30 cellular contexts compared by ENCODE assay signal in genomic region chr12:132124766-132125425, GRCh38. TPM values are rescaled to one million over a fixed set of nuclear protein-coding genes. Genes with fewer than 3 reads are reported as not detected.
DNase-seq lines count a peak whose midpoint lies in the region; ATAC-seq, FAIRE-seq and TF ChIP-seq lines count a peak whose summit lies in the region.
"Had no signal": no experiment of that assay in that cellular context is flagged by ENCODE, and none has a peak within 500 bp of the region (broad histone marks: within the 10 kb centered on the region; RNA-seq: fewer than 3 reads in every experiment).

No MANE protein-coding gene starts in this region.

- no peaks in the 10 kb centered on the region for H3K27me3 Mint-ChIP-seq in activated naive CD4-positive, alpha-beta T cell treated with anti-CD3 and anti-CD28 coated beads, Interleukin-2, amount 10 ng/mL, durations not matched to agents 7 days and 5 days
- H3K27me3 Mint-ChIP-seq in activated naive CD4-positive, alpha-beta T cell treated with anti-CD3 and anti-CD28 coated beads for 36 hours (ENCODE audit: low read depth): no peaks in the 10 kb centered on the region
- H3K27me3 Mint-ChIP-seq in endothelial cell (ENCODE audit: unreplicated experiment) (peaks cover 2% of the 10 kb centered on the region), natural killer cell (ENCODE audit: low read depth in 2 of 2) (no peaks in the 10 kb centered on the region)
- H3K27me3 Mint-ChIP-seq: memory B cell; stimulated activated memory B cell treated with anti-CD40 and anti-IgM and Interleukin-4, amounts not matched to agents 10 μg/mL and 1 μg/mL and 100 μg/mL, for 72 hours had no signal

- WGBS in small intestine, 3 donors: 84 to 97% (median 87%) methylated on average over 19 of the region's 19 CpGs
- WGBS in prostate gland: 98% methylated on average over 19 of the region's 19 CpGs

- H3K4me3 Mint-ChIP-seq in activated naive CD4-positive, alpha-beta T cell treated with anti-CD3 and anti-CD28 coated beads, Interleukin-2, amount 10 ng/mL, durations not matched to agents 7 days and 5 days: no peak overlapping the region
- H3K4me3 Mint-ChIP-seq in activated naive CD4-positive, alpha-beta T cell treated with anti-CD3 and anti-CD28 coated beads for 36 hours: no peak overlapping the region
- H3K4me3 Mint-ChIP-seq in endothelial cell (ENCODE audit: unreplicated experiment): peak overlapping the region; percentile 21
- H3K4me3 Mint-ChIP-seq in natural killer cell: peak overlapping the region; percentile 31
- H3K4me3 Mint-ChIP-seq: activated T-helper 1 cell treated with anti-CD3 and anti-CD28 coated beads, Interleukin-12 subunit alpha, Interleukin-12 subunit beta, Interleukin-2, Interleukin-4 antibody, amounts not matched to agents 30 ng/mL and 10 ng/mL and 1 ng/mL, durations not matched to agents 14 hours and 24 hours and 36 hours; CD14-positive monocyte; memory B cell; stimulated activated memory B cell treated with anti-CD40 and anti-IgM and Interleukin-4, amounts not matched to agents 10 μg/mL and 1 μg/mL and 100 μg/mL, for 72 hours had no signal

- H3K36me3 ChIP-seq in small intestine (ENCODE audit: control insufficient read depth in 2 of 2, insufficient read depth in 2 of 2, low read length in 2 of 2) (peaks cover 5 to 6% of the 10 kb centered on the region in 2 donors), prostate gland (no peaks in the 10 kb centered on the region)

- H3K27me3 ChIP-seq in small intestine (ENCODE audit: control insufficient read depth in 2 of 2, insufficient read depth in 2 of 2, low read length in 2 of 2) (no peaks in the 10 kb centered on the region), prostate gland (replicated peaks; ENCODE audit: insufficient read depth) (no peaks in the 10 kb centered on the region)
- H3K27me3 ChIP-seq: cardiac muscle cell, upper lobe of left lung had no signal

- no peaks in the 10 kb centered on the region for H3K9me3 ChIP-seq in small intestine (ENCODE audit: control insufficient read depth, low read depth)
- H3K9me3 ChIP-seq in prostate gland: no peaks in the 10 kb centered on the region
- H3K9me3 ChIP-seq: upper lobe of left lung had no signal

- peaks cover 10% of the 10 kb centered on the region for H3K9me3 Mint-ChIP-seq in activated naive CD4-positive, alpha-beta T cell treated with anti-CD3 and anti-CD28 coated beads, Interleukin-2, amount 10 ng/mL, durations not matched to agents 7 days and 5 days
- peaks cover 15% of the 10 kb centered on the region for H3K9me3 Mint-ChIP-seq in activated naive CD4-positive, alpha-beta T cell treated with anti-CD3 and anti-CD28 coated beads for 36 hours
- peaks cover 5% of the 10 kb centered on the region for H3K9me3 Mint-ChIP-seq in endothelial cell (ENCODE audit: unreplicated experiment)
- no peaks in the 10 kb centered on the region for H3K9me3 Mint-ChIP-seq in natural killer cell

- intact Hi-C loops in activated naive CD4-positive, alpha-beta T cell treated with anti-CD3 and anti-CD28 coated beads for 36 hours (cut with micrococcal nuclease): no loop called here
- intact Hi-C loops in natural killer cell (cut with micrococcal nuclease): no loop called here
- intact Hi-C loops in prostate gland (cut with DNase I): no loop called here

- H3K4me1 ChIP-seq in small intestine (ENCODE audit: control insufficient read depth in 2 of 2, insufficient read depth in 1 of 2, low read depth in 1 of 2, low read length in 1 of 2) (no peaks in the 10 kb centered on the region), prostate gland (replicated peaks) (no peaks in the 10 kb centered on the region)
- H3K4me1 ChIP-seq: upper lobe of left lung had no signal

- no peak for TF ChIP-seq POLR2A in prostate gland (IDR thresholded peaks at IDR 0.05)

- H3K27ac Mint-ChIP-seq in activated naive CD4-positive, alpha-beta T cell treated with anti-CD3 and anti-CD28 coated beads, Interleukin-2, amount 10 ng/mL, durations not matched to agents 7 days and 5 days: peak overlapping the region; percentile 11
- H3K27ac Mint-ChIP-seq in activated naive CD4-positive, alpha-beta T cell treated with anti-CD3 and anti-CD28 coated beads for 36 hours: no peak overlapping the region
- H3K27ac Mint-ChIP-seq in endothelial cell (ENCODE audit: unreplicated experiment) (no peak overlapping the region), natural killer cell (no peak overlapping the region)
- H3K27ac Mint-ChIP-seq: activated T-helper 1 cell treated with anti-CD3 and anti-CD28 coated beads, Interleukin-12 subunit alpha, Interleukin-12 subunit beta, Interleukin-2, Interleukin-4 antibody, amounts not matched to agents 30 ng/mL and 10 ng/mL and 1 ng/mL, durations not matched to agents 14 hours and 24 hours and 36 hours; memory B cell; stimulated activated memory B cell treated with anti-CD40 and anti-IgM and Interleukin-4, amounts not matched to agents 10 μg/mL and 1 μg/mL and 100 μg/mL, for 72 hours had no signal

- CTCF ChIA-PET in activated naive CD4-positive, alpha-beta T cell treated with anti-CD3 and anti-CD28 coated beads, Interleukin-2, amount 10 ng/mL, durations not matched to agents 7 days and 5 days (lab: Charles Lee): no interaction called here
- CTCF ChIA-PET in activated naive CD4-positive, alpha-beta T cell treated with anti-CD3 and anti-CD28 coated beads for 36 hours (lab: Charles Lee): interaction anchor here (0.5 kb wide), 1 partner anchor 752 kb away, joined by 3 read pairs; no protein-coding TSS in a partner anchor

- no peak for DNase-seq in activated naive CD4-positive, alpha-beta T cell treated with anti-CD3 and anti-CD28 coated beads, Interleukin-2, amount 10 ng/mL, durations not matched to agents 7 days and 5 days
- DNase-seq in activated naive CD4-positive, alpha-beta T cell treated with anti-CD3 and anti-CD28 coated beads for 36 hours: no peak
- DNase-seq in endothelial cell (ENCODE audit: low spot score) (no peak), natural killer cell (no peak), NCI-H1105 treated with DMSO at 0.1 percent for 48 hours (lab: John Stamatoyannopoulos, UW) (no peak), hepatic stellate cell (ENCODE audit: low spot score) (no peak), small intestine (no peak), prostate gland (ENCODE audit: low spot score) (no peak)
- DNase-seq: 8988T; activated CD4-positive, alpha-beta T cell treated with anti-CD3 and anti-CD28 coated beads, Interleukin-2, amount 50 U/mL, for 48 hours; activated naive CD4-positive, alpha-beta T cell treated with anti-CD3 and anti-CD28 coated beads, Interleukin-2, amount 50 U/mL, for 16 hours; anterior cingulate cortex; DND-41; effector CD4-positive, alpha-beta T cell; hypothalamus; NCI-H1417 treated with DMSO at 0.1 percent for 48 hours; NCI-H2081; NCI-H524 treated with DMSO at 0.1 percent for 48 hours; OCI-M1; T-helper 1 cell had no signal

- H3K4me3 ChIP-seq in small intestine (ENCODE audit: low read depth in 1 of 2, low read length in 2 of 2): no peak overlapping the region
- H3K4me3 ChIP-seq in prostate gland: no peak overlapping the region
- H3K4me3 ChIP-seq: cardiac muscle cell, SK-N-MC, upper lobe of left lung had no signal

- peaks cover 48% of the 10 kb centered on the region for H3K36me3 Mint-ChIP-seq in activated naive CD4-positive, alpha-beta T cell treated with anti-CD3 and anti-CD28 coated beads, Interleukin-2, amount 10 ng/mL, durations not matched to agents 7 days and 5 days
- peaks cover 46% of the 10 kb centered on the region for H3K36me3 Mint-ChIP-seq in activated naive CD4-positive, alpha-beta T cell treated with anti-CD3 and anti-CD28 coated beads for 36 hours (ENCODE audit: low read depth)
- H3K36me3 Mint-ChIP-seq in endothelial cell (ENCODE audit: low read depth, unreplicated experiment) (peaks cover 58% of the 10 kb centered on the region), natural killer cell (peaks cover 11% of the 10 kb centered on the region)

- no peaks in the 10 kb centered on the region for H3K4me1 Mint-ChIP-seq in activated naive CD4-positive, alpha-beta T cell treated with anti-CD3 and anti-CD28 coated beads, Interleukin-2, amount 10 ng/mL, durations not matched to agents 7 days and 5 days
- H3K4me1 Mint-ChIP-seq in activated naive CD4-positive, alpha-beta T cell treated with anti-CD3 and anti-CD28 coated beads for 36 hours (ENCODE audit: low read depth): no peaks in the 10 kb centered on the region
- no peaks in the 10 kb centered on the region for H3K4me1 Mint-ChIP-seq in endothelial cell (ENCODE audit: unreplicated experiment)
- H3K4me1 Mint-ChIP-seq in natural killer cell: peaks cover 0 to 5% of the 10 kb centered on the region in 2 donors
- H3K4me1 Mint-ChIP-seq: CD14-positive monocyte; memory B cell; stimulated activated memory B cell treated with anti-CD40 and anti-IgM and Interleukin-4, amounts not matched to agents 10 μg/mL and 1 μg/mL and 100 μg/mL, for 72 hours had no signal

- peak in 1 of 3 donors; percentile 84 for ATAC-seq in natural killer cell
- ATAC-seq: stimulated activated memory B cell treated with anti-CD40 and anti-IgM and Interleukin-4, amounts not matched to agents 10 μg/mL and 1 μg/mL and 100 μg/mL, for 72 hours had no signal

- H3K27ac ChIP-seq in small intestine (ENCODE audit: low read depth in 1 of 2, low read length in 1 of 2) (no peak overlapping the region), prostate gland (no peak overlapping the region)
- H3K27ac ChIP-seq: cardiac muscle cell, KMS-11, SK-N-MC, upper lobe of left lung had no signal

- no peak for FAIRE-seq in small intestine (lab: Jason Lieb, UNC)
- FAIRE-seq: colon, H54 had no signal

- TF ChIP-seq CTCF in endothelial cell (IDR thresholded peaks at IDR 0.05; ENCODE audit: unreplicated experiment) (no peak), natural killer cell (IDR thresholded peaks at IDR 0.05) (no peak), prostate gland (IDR thresholded peaks at IDR 0.05) (no peak)

RNA-seq across cellular contexts. Expression of gene DDX51, which starts 19.2 kb away (rescaled TPM):
- total RNA-seq in activated naive CD4-positive, alpha-beta T cell treated with anti-CD3 and anti-CD28 coated beads for 36 hours: 10 to 100 TPM; 18.8 to 20.0 TPM
- 16.1 TPM for total RNA-seq in endothelial cell (ENCODE audit: unreplicated experiment)
- 10 to 100 TPM; 39.5 to 55.9 (median 54.2) TPM for total RNA-seq in natural killer cell
- 10 to 100 TPM in 1 of 3 donors, 1 to 10 TPM in 2; 5.1 to 17.3 (median 7.0) TPM for polyA plus RNA-seq in small intestine
- 10 to 100 TPM; 12.7 to 29.0 TPM for total RNA-seq in prostate gland

RNA-seq across cellular contexts. Expression of gene NOC4L, which starts 19.4 kb away (rescaled TPM):
- total RNA-seq in activated naive CD4-positive, alpha-beta T cell treated with anti-CD3 and anti-CD28 coated beads for 36 hours: 10 to 100 TPM; 27.1 to 27.4 TPM
- total RNA-seq in endothelial cell (ENCODE audit: unreplicated experiment) (18.2 TPM), natural killer cell (10 to 100 TPM; 21.0 to 30.2 (median 21.7) TPM), prostate gland (10 to 100 TPM; 12.4 to 32.5 TPM)
- 10 to 100 TPM; 24.8 to 32.4 (median 30.3) TPM for polyA plus RNA-seq in small intestine

Comparison
In these comparisons a context has a peak if more than half of its experiments do, and no peak if none do; other contexts are left out.
1. H3K4me3 Mint-ChIP-seq: peak in endothelial cell (single experiment) and natural killer cell (single experiment); none in activated naive CD4-positive, alpha-beta T cell treated with anti-CD3 and anti-CD28 coated beads, Interleukin-2, amount 10 ng/mL, durations not matched to agents 7 days and 5 days (single experiment) and activated naive CD4-positive, alpha-beta T cell treated with anti-CD3 and anti-CD28 coated beads for 36 hours (single experiment).